ENCODE assay signal across 29 cellular contexts in genomic region chr19:16026756-16027155, GRCh38. TPM values are rescaled to one million over a fixed set of nuclear protein-coding genes. Genes with fewer than 3 reads are reported as not detected.
DNase-seq lines count a peak whose midpoint lies in the region; ATAC-seq and TF ChIP-seq lines count a peak whose summit lies in the region.
"Had no signal": no experiment of that assay in that cellular context is flagged by ENCODE, and none has a peak within 500 bp of the region (broad histone marks: within the 10 kb centered on the region; RNA-seq: fewer than 3 reads in every experiment).

No MANE protein-coding gene starts in this region.

- H3K9me3 Mint-ChIP-seq in stimulated activated naive CD8-positive, alpha-beta T cell treated with anti-CD3 and anti-CD28 coated beads, Interleukin-15, Interleukin-2, amounts not matched to agents 100 ng/mL and 50 ng/mL, for 24 hours = no peaks in the 10 kb centered on the region
- no peaks in the 10 kb centered on the region for H3K9me3 Mint-ChIP-seq in stimulated activated naive CD8-positive, alpha-beta T cell treated with anti-CD3 and anti-CD28 coated beads, Interleukin-15, amount 100 ng/mL, for 72 hours
- H3K9me3 Mint-ChIP-seq: CD8-positive, alpha-beta T cell; IgD-negative memory B cell had no signal

- H3K4me3 ChIP-seq in fibroblast of mammary gland (ENCODE audit: control insufficient read depth, low read depth, low read length) = no peak overlapping the region
- no peak overlapping the region for H3K4me3 ChIP-seq in sigmoid colon
- H3K4me3 ChIP-seq: A549, GM12878 had no signal

- TF ChIP-seq POLR2A in sigmoid colon (IDR thresholded peaks at IDR 0.05) = no peak

- no peak overlapping the region for H3K4me3 Mint-ChIP-seq in stimulated activated naive CD8-positive, alpha-beta T cell treated with anti-CD3 and anti-CD28 coated beads, Interleukin-15, Interleukin-2, amounts not matched to agents 100 ng/mL and 50 ng/mL, for 24 hours
- no peak overlapping the region for H3K4me3 Mint-ChIP-seq in stimulated activated naive CD8-positive, alpha-beta T cell treated with anti-CD3 and anti-CD28 coated beads, Interleukin-15, amount 100 ng/mL, for 72 hours
- H3K4me3 Mint-ChIP-seq: B cell; CD8-positive, alpha-beta T cell; IgD-negative memory B cell had no signal

- no peaks in the 10 kb centered on the region for H3K27me3 ChIP-seq in sigmoid colon

- DNase-seq in stimulated activated naive CD8-positive, alpha-beta T cell treated with anti-CD3 and anti-CD28 coated beads, Interleukin-15, amount 100 ng/mL, for 72 hours = no peak
- DNase-seq in fibroblast of mammary gland (ENCODE audit: low read depth) (peak; percentile 14), sigmoid colon (peak; percentile 21), AG20443 (ENCODE audit: low spot score) (no peak)
- DNase-seq: Caco-2; CD8-positive, alpha-beta T cell; DMS 273 treated with DMSO at 0.1 percent for 48 hours; DMS79; EL; GDM1; NCI-H1092 treated with DMSO at 0.1 percent for 48 hours; NCI-H1436; NCI-H187; NCI-H2171 treated with DMSO at 0.1 percent for 48 hours; NCI-H446 treated with DMSO at 0.1 percent for 48 hours; NCI-H526; NCI-H82; NK-92 treated with Interleukin-12 subunit alpha and Interleukin-12 subunit beta, amount 100 ng/mL, for 24 hours; PC-3 had no signal

- TF ChIP-seq CTCF in fibroblast of mammary gland (conservative IDR thresholded peaks at IDR 0.05; ENCODE audit: control insufficient read depth, insufficient read depth, low read depth, low read length) = no peak
- no peak for TF ChIP-seq CTCF in sigmoid colon (IDR thresholded peaks at IDR 0.05)

- ATAC-seq in stimulated activated naive CD8-positive, alpha-beta T cell treated with anti-CD3 and anti-CD28 coated beads, Interleukin-15, amount 100 ng/mL, for 72 hours = no peak
- ATAC-seq in HG03095 (IDR thresholded peaks at IDR 0.05; ENCODE audit: unreplicated experiment) (no peak), GM18861 (IDR thresholded peaks at IDR 0.05; ENCODE audit: unreplicated experiment) (no peak)
- ATAC-seq: CD8-positive, alpha-beta T cell; GM12878; PC-3 had no signal

- WGBS in sigmoid colon, 2 donors = 84 to 85% methylated on average over 7 of the region's 7 CpGs

- intact Hi-C loops in sigmoid colon (cut with DNase I) = no loop called here

- H3K36me3 ChIP-seq in sigmoid colon = no peaks in the 10 kb centered on the region

- H3K27ac ChIP-seq in sigmoid colon = no peak overlapping the region
- H3K27ac ChIP-seq: A549, C4-2B, HL-60, KMS-11 had no signal

- no peaks in the 10 kb centered on the region for H3K36me3 Mint-ChIP-seq in stimulated activated naive CD8-positive, alpha-beta T cell treated with anti-CD3 and anti-CD28 coated beads, Interleukin-15, Interleukin-2, amounts not matched to agents 100 ng/mL and 50 ng/mL, for 24 hours (ENCODE audit: low read depth)
- H3K36me3 Mint-ChIP-seq: CD8-positive, alpha-beta T cell; IgD-negative memory B cell had no signal

- peak overlapping the region; percentile 6 for H3K27ac Mint-ChIP-seq in stimulated activated naive CD8-positive, alpha-beta T cell treated with anti-CD3 and anti-CD28 coated beads, Interleukin-15, Interleukin-2, amounts not matched to agents 100 ng/mL and 50 ng/mL, for 24 hours
- H3K27ac Mint-ChIP-seq in stimulated activated naive CD8-positive, alpha-beta T cell treated with anti-CD3 and anti-CD28 coated beads, Interleukin-15, amount 100 ng/mL, for 72 hours = no peak overlapping the region
- H3K27ac Mint-ChIP-seq: B cell; CD8-positive, alpha-beta T cell; IgD-negative memory B cell had no signal

- no peaks in the 10 kb centered on the region for H3K27me3 Mint-ChIP-seq in stimulated activated naive CD8-positive, alpha-beta T cell treated with anti-CD3 and anti-CD28 coated beads, Interleukin-15, Interleukin-2, amounts not matched to agents 100 ng/mL and 50 ng/mL, for 24 hours
- no peaks in the 10 kb centered on the region for H3K27me3 Mint-ChIP-seq in stimulated activated naive CD8-positive, alpha-beta T cell treated with anti-CD3 and anti-CD28 coated beads, Interleukin-15, amount 100 ng/mL, for 72 hours
- H3K27me3 Mint-ChIP-seq: B cell, IgD-negative memory B cell had no signal

- H3K4me1 ChIP-seq in sigmoid colon = no peaks in the 10 kb centered on the region
- H3K4me1 ChIP-seq: A549, Caco-2 had no signal

- H3K4me1 Mint-ChIP-seq in stimulated activated naive CD8-positive, alpha-beta T cell treated with anti-CD3 and anti-CD28 coated beads, Interleukin-15, Interleukin-2, amounts not matched to agents 100 ng/mL and 50 ng/mL, for 24 hours (ENCODE audit: low read depth) = peaks cover 11% of the 10 kb centered on the region
- peaks cover 11% of the 10 kb centered on the region for H3K4me1 Mint-ChIP-seq in stimulated activated naive CD8-positive, alpha-beta T cell treated with anti-CD3 and anti-CD28 coated beads, Interleukin-15, amount 100 ng/mL, for 72 hours
- H3K4me1 Mint-ChIP-seq: B cell had no signal

- no peaks in the 10 kb centered on the region for H3K9me3 ChIP-seq in sigmoid colon
- H3K9me3 ChIP-seq: A549, Caco-2 had no signal

- no peak for TF ChIP-seq EP300 in sigmoid colon (IDR thresholded peaks at IDR 0.05)

RNA-seq across cellular contexts. Expression of gene TPM4, which starts 49.5 kb away (rescaled TPM):
- total RNA-seq in sigmoid colon = 100 to 1,000 TPM; 222 to 826 (median 353) TPM
- polyA plus RNA-seq in sigmoid colon = 100 to 1,000 TPM; 313 to 464 (median 374) TPM

Comparison
In these comparisons a context has a peak if more than half of its experiments do, and no peak if none do; other contexts are left out.
1. DNase-seq: peak in fibroblast of mammary gland (single experiment) and sigmoid colon (single experiment); none in stimulated activated naive CD8-positive, alpha-beta T cell treated with anti-CD3 and anti-CD28 coated beads, Interleukin-15, amount 100 ng/mL, for 72 hours (0 of 2) and AG20443 (single experiment).